Comparison of ENCODE assay signal across 20 cellular contexts in the genomic region with DNA sequence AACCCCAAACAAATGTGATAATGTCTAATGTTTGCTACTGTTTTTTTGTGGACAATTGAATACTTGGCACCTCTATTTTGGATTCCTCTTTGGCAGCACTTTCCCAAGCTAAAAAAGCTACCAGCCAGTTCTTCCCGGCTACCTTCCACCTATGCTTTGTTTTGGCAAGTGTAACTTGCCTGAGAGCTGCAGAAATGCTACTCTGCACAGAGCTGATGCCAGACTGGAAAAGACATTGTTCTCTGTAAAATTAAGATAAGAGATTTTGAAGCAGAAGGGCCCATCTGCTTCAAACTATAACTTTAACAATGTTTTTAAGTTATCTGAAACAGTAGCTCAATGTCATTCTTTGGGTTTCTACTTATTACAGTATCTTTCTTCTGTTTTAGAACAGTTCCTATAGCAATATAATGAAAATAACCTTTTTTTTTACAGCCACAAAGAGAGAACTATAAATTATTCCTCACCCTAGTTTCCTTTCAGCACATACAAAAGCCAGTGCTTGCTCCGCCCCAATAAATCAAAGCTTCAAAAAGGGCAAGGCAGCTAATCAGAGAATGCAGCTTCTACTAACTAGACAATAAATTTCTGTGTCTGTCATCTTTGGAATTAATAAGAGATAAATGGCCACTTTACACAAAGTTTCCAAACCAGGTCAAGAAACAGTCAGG.
DNase-seq lines count a peak whose midpoint lies in the region; ATAC-seq, FAIRE-seq and TF ChIP-seq lines count a peak whose summit lies in the region.
"Had no signal": no experiment of that assay in that cellular context is flagged by ENCODE, and none has a peak within 500 bp of the region (broad histone marks: within the 10 kb centered on the region; RNA-seq: fewer than 3 reads in every experiment).

No MANE protein-coding gene starts in this region.

- no peak for TF ChIP-seq RAD21 in K562 (CRISPR knock-in tag; conservative IDR thresholded peaks at IDR 0.05 in 1 of 2, IDR thresholded peaks at IDR 0.05 in 1 of 2)

- FAIRE-seq in K562 (lab: Jason Lieb, UNC) = no peak
- FAIRE-seq: GM12891 had no signal

- H3K36me3 ChIP-seq in HAP-1 (replicated peaks) = no peaks in the 10 kb centered on the region
- no peaks in the 10 kb centered on the region for H3K36me3 ChIP-seq in K562 (ENCODE audit: control insufficient read depth, insufficient read depth, low read length)
- H3K36me3 ChIP-seq in upper lobe of right lung = no peaks in the 10 kb centered on the region
- H3K36me3 ChIP-seq: Peyer's patch had no signal

- TF ChIP-seq EP300 in K562 (IDR thresholded peaks at IDR 0.05; ENCODE audit: low read length) = no peak

- 8% methylated on average over 2 of the region's 2 CpGs for WGBS in K562 (ENCODE audit: insufficient coverage, low coverage, missing lambda C conversion rate)

- H2AFZ ChIP-seq in K562 (ENCODE audit: low read depth, low read length) = no peak overlapping the region

- no peaks in the 10 kb centered on the region for H3K9me3 Mint-ChIP-seq in nephron progenitor cell
- H3K9me3 Mint-ChIP-seq in activated T-cell treated with anti-CD3 and anti-CD28 coated beads, Interleukin-2, amount 50 U/mL, for 72 hours = no peaks in the 10 kb centered on the region
- H3K9me3 Mint-ChIP-seq in activated CD8-positive, alpha-beta T cell treated with anti-CD3 and anti-CD28 coated beads for 36 hours = no peaks in the 10 kb centered on the region
- H3K9me3 Mint-ChIP-seq: HFFc6 had no signal

- H3K27ac ChIP-seq in K562 (ENCODE audit: extremely low read depth, low read depth, low read length) = no peak overlapping the region
- H3K27ac ChIP-seq in upper lobe of right lung = no peak overlapping the region
- H3K27ac ChIP-seq: C4-2B, Peyer's patch, SK-N-MC had no signal

- no peak for TF ChIP-seq CTCF in K562 (IDR thresholded peaks at IDR 0.05 in 2 of 3, conservative IDR thresholded peaks at IDR 0.05 in 1 of 3; ENCODE audit: insufficient read depth in 2 of 3, low read depth in 1 of 3, low read length in 3 of 3)
- no peak for TF ChIP-seq CTCF in nephron progenitor cell (IDR thresholded peaks at IDR 0.05)
- no peak for TF ChIP-seq CTCF in activated CD8-positive, alpha-beta T cell treated with anti-CD3 and anti-CD28 coated beads for 36 hours (IDR thresholded peaks at IDR 0.05)
- TF ChIP-seq CTCF in upper lobe of right lung (IDR thresholded peaks at IDR 0.05) = no peak

- H3K4me3 Mint-ChIP-seq in nephron progenitor cell = no peak overlapping the region
- H3K4me3 Mint-ChIP-seq in activated T-cell treated with anti-CD3 and anti-CD28 coated beads, Interleukin-2, amount 50 U/mL, for 72 hours = no peak overlapping the region
- no peak overlapping the region for H3K4me3 Mint-ChIP-seq in activated CD8-positive, alpha-beta T cell treated with anti-CD3 and anti-CD28 coated beads for 36 hours
- H3K4me3 Mint-ChIP-seq: HFFc6 had no signal

- H3K36me3 Mint-ChIP-seq in nephron progenitor cell (ENCODE audit: low read depth) = no peaks in the 10 kb centered on the region
- no peaks in the 10 kb centered on the region for H3K36me3 Mint-ChIP-seq in activated T-cell treated with anti-CD3 and anti-CD28 coated beads, Interleukin-2, amount 50 U/mL, for 72 hours (ENCODE audit: insufficient read depth in 2 of 2)
- no peaks in the 10 kb centered on the region for H3K36me3 Mint-ChIP-seq in activated CD8-positive, alpha-beta T cell treated with anti-CD3 and anti-CD28 coated beads for 36 hours (ENCODE audit: low read depth)

- no TSS peak for BruUV-seq in K562 (replicated peaks; lab: Mats Ljungman, UMichigan)

- peaks cover 4% of the 10 kb centered on the region for H3K27me3 Mint-ChIP-seq in nephron progenitor cell (ENCODE audit: low read depth, poor library complexity)
- H3K27me3 Mint-ChIP-seq in activated T-cell treated with anti-CD3 and anti-CD28 coated beads, Interleukin-2, amount 50 U/mL, for 72 hours (ENCODE audit: low read depth) = peaks cover 7% of the 10 kb centered on the region
- peaks cover 5% of the 10 kb centered on the region for H3K27me3 Mint-ChIP-seq in activated CD8-positive, alpha-beta T cell treated with anti-CD3 and anti-CD28 coated beads for 36 hours

- H3K9ac ChIP-seq in K562 (ENCODE audit: insufficient read depth in 1 of 2, low read depth in 2 of 2, low read length in 2 of 2) = no peak overlapping the region

- no peak overlapping the region for H3K4me2 ChIP-seq in K562 (ENCODE audit: insufficient read depth, low read length)

- POLR2A ChIA-PET in K562 (lab: Yijun Ruan, JAX) = interaction anchor here (1.4 to 1.6 kb wide), 2 partner anchors 9 to 14 kb away, joined by 3 to 4 read pairs; no protein-coding TSS in a partner anchor
- POLR2A ChIA-PET in activated CD8-positive, alpha-beta T cell treated with anti-CD3 and anti-CD28 coated beads for 36 hours (lab: Charles Lee) = no interaction called here

- H4K20me1 ChIP-seq in K562 (replicated peaks; ENCODE audit: control insufficient read depth, insufficient read depth, low read length) = no peaks in the 10 kb centered on the region

- CTCF ChIA-PET in K562 (lab: Yijun Ruan, JAX; ENCODE audit: low intra/inter-chr PET ratio) = no interaction called here
- CTCF ChIA-PET in activated CD8-positive, alpha-beta T cell treated with anti-CD3 and anti-CD28 coated beads for 36 hours (lab: Charles Lee) = interaction anchor here (1.2 kb wide), 1 partner anchor 23 kb away, joined by 3 read pairs; no protein-coding TSS in a partner anchor

- intact Hi-C loops in K562 (cut with micrococcal nuclease) (loop anchor here (10.0 kb wide), 1 partner anchor 172 kb away; no protein-coding TSS in a partner anchor), upper lobe of right lung (cut with DNase I) (no loop called here)
- intact Hi-C loops in activated CD8-positive, alpha-beta T cell treated with anti-CD3 and anti-CD28 coated beads for 36 hours (cut with micrococcal nuclease) = no loop called here

- no peak for TF ChIP-seq POLR2A in K562 (conservative IDR thresholded peaks at IDR 0.05)

- H3K27ac Mint-ChIP-seq in nephron progenitor cell = peak overlapping the region; percentile 77
- H3K27ac Mint-ChIP-seq in activated T-cell treated with anti-CD3 and anti-CD28 coated beads, Interleukin-2, amount 50 U/mL, for 72 hours = no peak overlapping the region
- H3K27ac Mint-ChIP-seq in activated CD8-positive, alpha-beta T cell treated with anti-CD3 and anti-CD28 coated beads for 36 hours = no peak overlapping the region
- H3K27ac Mint-ChIP-seq: HFFc6 had no signal

- H3K79me2 ChIP-seq in K562 (ENCODE audit: control insufficient read depth, insufficient read depth, low read length) = no peaks in the 10 kb centered on the region

- H3K4me1 Mint-ChIP-seq in nephron progenitor cell = peaks cover 14% of the 10 kb centered on the region
- H3K4me1 Mint-ChIP-seq in activated T-cell treated with anti-CD3 and anti-CD28 coated beads, Interleukin-2, amount 50 U/mL, for 72 hours (ENCODE audit: low read depth) = no peaks in the 10 kb centered on the region
- no peaks in the 10 kb centered on the region for H3K4me1 Mint-ChIP-seq in activated CD8-positive, alpha-beta T cell treated with anti-CD3 and anti-CD28 coated beads for 36 hours (ENCODE audit: low read depth)

- H3K27me3 ChIP-seq in HAP-1 (ENCODE audit: low read depth) (no peaks in the 10 kb centered on the region), K562 (ENCODE audit: control insufficient read depth in 2 of 2, insufficient read depth in 2 of 2, low read length in 2 of 2) (no peaks in the 10 kb centered on the region), upper lobe of right lung (no peaks in the 10 kb centered on the region)
- H3K27me3 ChIP-seq: Peyer's patch had no signal

- ATAC-seq in K562 (peak; percentile 58; the same call in 2 of the 3 replicates), upper lobe of right lung (no peak)
- no peak for ATAC-seq in activated T-cell treated with anti-CD3 and anti-CD28 coated beads, Interleukin-2, amount 50 U/mL, for 72 hours (replicated peaks in 1 of 2)
- ATAC-seq in activated CD8-positive, alpha-beta T cell treated with anti-CD3 and anti-CD28 coated beads for 36 hours = no peak
- ATAC-seq: Right ventricle myocardium inferior had no signal

- no peak overlapping the region for H3K4me3 ChIP-seq in HAP-1
- H3K4me3 ChIP-seq in K562 = no peak overlapping the region
- no peak overlapping the region for H3K4me3 ChIP-seq in upper lobe of right lung
- H3K4me3 ChIP-seq: Peyer's patch, SK-N-MC had no signal

- no peaks in the 10 kb centered on the region for H3K9me3 ChIP-seq in HAP-1
- no peaks in the 10 kb centered on the region for H3K9me3 ChIP-seq in K562 (replicated peaks; ENCODE audit: control insufficient read depth, insufficient read depth, low read depth, low read length)
- no peaks in the 10 kb centered on the region for H3K9me3 ChIP-seq in upper lobe of right lung
- H3K9me3 ChIP-seq: Peyer's patch had no signal

- no peaks in the 10 kb centered on the region for H3K9me1 ChIP-seq in K562 (ENCODE audit: control insufficient read depth, insufficient read depth, low read length)

- DNase-seq in HAP-1 (ENCODE audit: low spot score in 2 of 2) = peak; percentile 58 to 69
- peak; percentile 45 for DNase-seq in HT-29 (ENCODE audit: low spot score)
- no peak for DNase-seq in K562 (ENCODE audit: extremely low read depth in 1 of 4, low spot score in 3 of 4)
- DNase-seq in nephron progenitor cell = no peak
- no peak for DNase-seq in activated T-cell treated with anti-CD3 and anti-CD28 coated beads, Interleukin-2, amount 50 U/mL, for 72 hours
- DNase-seq in activated CD8-positive, alpha-beta T cell treated with anti-CD3 and anti-CD28 coated beads for 36 hours = no peak
- DNase-seq in upper lobe of right lung = no peak
- DNase-seq: GF-D8, GOT3, HFFc6, KG1, NCI-H1092, NCI-H2107, NCI-H345, NCI-H526 treated with DMSO at 0.1 percent for 48 hours, Peyer's patch had no signal

- in situ Hi-C loops in HAP-1 (cut with MboI; ENCODE audit: low sequenced_read_pairs) (no loop called here), K562 (cut with MboI) (no loop called here)

- peaks cover 10% of the 10 kb centered on the region for H3K4me1 ChIP-seq in HAP-1
- peaks cover 0 to 5% of the 10 kb centered on the region in 2 experiments; a peak in 3 of 5 replicates for H3K4me1 ChIP-seq in K562 (replicated peaks in 1 of 2; ENCODE audit: control insufficient read depth in 2 of 2, insufficient read depth in 2 of 2, low read length in 2 of 2)
- no peaks in the 10 kb centered on the region for H3K4me1 ChIP-seq in upper lobe of right lung
- H3K4me1 ChIP-seq: Peyer's patch had no signal

TF ChIP-seq in K562, 482 proteins besides CTCF, POLR2A, EP300 and RAD21 (continues in another document):
- TF ChIP-seq SMAD4 (CRISPR knock-in tag; conservative IDR thresholded peaks at IDR 0.05) (peak; percentile 67; the same call in 1 of the 2 replicates), TEAD4 (IDR thresholded peaks at IDR 0.05; ENCODE audit: low read length) (0 out of 2 replicates have a peak, but pooled peaks have one; percentile 20), TEAD4 (CRISPR knock-in tag; IDR thresholded peaks at IDR 0.05; ENCODE audit: borderline replicate concordance) (no peak), DMBX1 (CRISPR knock-in tag; IDR thresholded peaks at IDR 0.05; ENCODE audit: borderline replicate concordance) (peak; percentile 39; the same call in 1 of the 2 replicates), MEIS2 (IDR thresholded peaks at IDR 0.05; ENCODE audit: partially characterized antibody) (peak; percentile 89), SOX6 (IDR thresholded peaks at IDR 0.05) (0 out of 2 replicates have a peak, but pooled peaks have one; percentile 10)

Comparison
In these comparisons a context has a peak if more than half of its experiments do, and no peak if none do; other contexts are left out.
1. DNase-seq: peak in HAP-1 (2 of 2) and HT-29 (single experiment); none in K562 (0 of 4), nephron progenitor cell (single experiment), activated T-cell treated with anti-CD3 and anti-CD28 coated beads, Interleukin-2, amount 50 U/mL, for 72 hours (0 of 2), activated CD8-positive, alpha-beta T cell treated with anti-CD3 and anti-CD28 coated beads for 36 hours (single experiment) and upper lobe of right lung (single experiment).